In genomic region chr10:58734116-58734515, GRCh38 we compare ENCODE assay signal across 18 cellular contexts.
DNase-seq lines count a peak whose midpoint lies in the region; ATAC-seq, FAIRE-seq and TF ChIP-seq lines count a peak whose summit lies in the region.
"Had no signal": no experiment of that assay in that cellular context is flagged by ENCODE, and none has a peak within 500 bp of the region (broad histone marks: within the 10 kb centered on the region; RNA-seq: fewer than 3 reads in every experiment).

No MANE protein-coding gene starts in this region.

- no peak overlapping the region for H3K9ac ChIP-seq in HepG2 (ENCODE audit: insufficient read depth, low read depth, low read length)
- H3K9ac ChIP-seq in fibroblast of lung (ENCODE audit: insufficient read depth, low read length), result no peak overlapping the region

- H3K4me3 ChIP-seq in HepG2 (replicated peaks in 1 of 3; ENCODE audit: insufficient read depth in 1 of 3, low read depth in 2 of 3, low read length in 3 of 3) (no peak overlapping the region), right lobe of liver (no peak overlapping the region), fibroblast of lung (replicated peaks in 1 of 4; ENCODE audit: control extremely low read depth in 1 of 4, insufficient read depth in 1 of 4, low read depth in 3 of 4, low read length in 4 of 4) (no peak overlapping the region), PC-9 (no peak overlapping the region)

- no peak for TF ChIP-seq CTCF in HepG2 (CRISPR knock-in tag; IDR thresholded peaks at IDR 0.05)
- no peak for TF ChIP-seq CTCF in right lobe of liver (IDR thresholded peaks at IDR 0.05)
- no peak for TF ChIP-seq CTCF in fibroblast of lung (conservative IDR thresholded peaks at IDR 0.05 in 1 of 2, IDR thresholded peaks at IDR 0.05 in 1 of 2; ENCODE audit: low read depth in 1 of 2, low read length in 2 of 2)
- no peak for TF ChIP-seq CTCF in PC-9 (conservative IDR thresholded peaks at IDR 0.05)

- DNase-seq in HepG2 (ENCODE audit: low spot score), result no peak
- DNase-seq in right lobe of liver, result no peak
- DNase-seq in RPMI7951 (ENCODE audit: low read depth), result peak; percentile 55
- DNase-seq in fibroblast of lung (ENCODE audit: low read depth in 2 of 2), result peak in 1 of 2 donors; percentile 82
- no peak for DNase-seq in PC-9
- no peak for DNase-seq in T-helper 1 cell
- DNase-seq in NCI-H2029 treated with DMSO at 0.1 percent for 48 hours (lab: John Stamatoyannopoulos, UW), result no peak
- DNase-seq in amniotic stem cell (lab: John Stamatoyannopoulos, UW), result no peak
- DNase-seq: activated CD8-positive, alpha-beta memory T cell treated with anti-CD3 and anti-CD28 coated beads for 24 hours; amygdala; COR-L47; kidney glomerular epithelial cell; NCI-H187; stimulated activated CD4-positive, alpha-beta T cell treated with anti-CD3 and anti-CD28 coated beads, Interleukin-4, amount 100 ng/mL, for 1 hour; stimulated activated CD8-positive, alpha-beta memory T cell treated with anti-CD3 and anti-CD28 coated beads, Interleukin-4, amount 100 ng/mL, for 48 hours had no signal

- no peak for FAIRE-seq in HepG2 (lab: Jason Lieb, UNC)
- FAIRE-seq: GM18507 had no signal

- H2AFZ ChIP-seq in HepG2 (ENCODE audit: low read length), result no peak overlapping the region
- no peak overlapping the region for H2AFZ ChIP-seq in fibroblast of lung (ENCODE audit: low read length)
- no peak overlapping the region for H2AFZ ChIP-seq in PC-9

- in situ Hi-C loops in HepG2 (cut with HindIII; ENCODE audit: extremely low pct_ligation_motif_present, low pct_unique_long_range_greater_than_20kb), result no loop called here

- no peak for TF ChIP-seq POLR2A in HepG2 (IDR thresholded peaks at IDR 0.05; ENCODE audit: insufficient read depth in 1 of 2, low read depth in 2 of 2, low read length in 2 of 2)
- no peak for TF ChIP-seq POLR2A in right lobe of liver (IDR thresholded peaks at IDR 0.05)

- no peaks in the 10 kb centered on the region for H3F3A ChIP-seq in PC-9 (ENCODE audit: insufficient read depth, low read depth)

- H3K4me1 ChIP-seq in HepG2 (ENCODE audit: insufficient read depth, low read length) (no peaks in the 10 kb centered on the region), right lobe of liver (no peaks in the 10 kb centered on the region), fibroblast of lung (ENCODE audit: control insufficient read depth, extremely low read depth, insufficient read depth, low read length) (peaks cover 5% of the 10 kb centered on the region), PC-9 (replicated peaks; ENCODE audit: insufficient read depth) (no peaks in the 10 kb centered on the region)

- TF ChIP-seq EP300 in HepG2 (IDR thresholded peaks at IDR 0.05; ENCODE audit: low read depth in 2 of 2, low read length in 2 of 2) (no peak), HepG2 (CRISPR knock-in tag; IDR thresholded peaks at IDR 0.05; ENCODE audit: borderline replicate concordance) (no peak)

- no peak overlapping the region for H3K4me2 ChIP-seq in HepG2 (ENCODE audit: low read depth, low read length)
- peak overlapping the region; percentile 29 for H3K4me2 ChIP-seq in fibroblast of lung (ENCODE audit: extremely low read depth, insufficient read depth, low read length)
- H3K4me2 ChIP-seq in PC-9, result no peak overlapping the region

- H3K27ac ChIP-seq in HepG2 (ENCODE audit: extremely low read length, insufficient read depth, low read length), result no peak overlapping the region
- no peak overlapping the region for H3K27ac ChIP-seq in right lobe of liver
- no peak overlapping the region for H3K27ac ChIP-seq in fibroblast of lung (ENCODE audit: insufficient read depth, low read length)
- no peak overlapping the region for H3K27ac ChIP-seq in PC-9
- H3K27ac ChIP-seq: epithelial cell of prostate, thoracic aorta had no signal

- H3K27me3 ChIP-seq in HepG2 (ENCODE audit: control insufficient read depth in 1 of 2, insufficient read depth in 2 of 2, low read length in 2 of 2) (no peaks in the 10 kb centered on the region), right lobe of liver (no peaks in the 10 kb centered on the region), fibroblast of lung (ENCODE audit: control insufficient read depth, insufficient read depth, low read length) (no peaks in the 10 kb centered on the region), PC-9 (ENCODE audit: insufficient read depth, low read depth) (0 out of 2 replicates have a peak, but pooled peaks cover 4% of the 10 kb centered on the region)

- 86% methylated on average over 5 of the region's 5 CpGs for WGBS in HepG2 (ENCODE audit: low lambda C conversion rate)
- WGBS in right lobe of liver (ENCODE audit: insufficient coverage, low coverage, low lambda C conversion rate, missing lambda C conversion rate), result 70% methylated on average over 5 of the region's 5 CpGs

- H4K20me1 ChIP-seq in HepG2 (ENCODE audit: insufficient read depth, low read length), result no peaks in the 10 kb centered on the region
- H4K20me1 ChIP-seq in fibroblast of lung (ENCODE audit: control insufficient read depth, extremely low read depth, insufficient read depth, low read length), result no peaks in the 10 kb centered on the region
- no peaks in the 10 kb centered on the region for H4K20me1 ChIP-seq in PC-9 (ENCODE audit: insufficient read depth)

- intact Hi-C loops in HepG2 (cut with micrococcal nuclease; ENCODE audit: unreplicated experiment), result no loop called here
- intact Hi-C loops in right lobe of liver (cut with DNase I), result no loop called here
- intact Hi-C loops in PC-9 (cut with micrococcal nuclease; ENCODE audit: unreplicated experiment), result no loop called here

- no peaks in the 10 kb centered on the region for H3K36me3 ChIP-seq in HepG2 (replicated peaks in 1 of 2; ENCODE audit: control insufficient read depth in 1 of 2, insufficient read depth in 2 of 2, low read length in 2 of 2)
- H3K36me3 ChIP-seq in right lobe of liver, result no peaks in the 10 kb centered on the region
- no peaks in the 10 kb centered on the region for H3K36me3 ChIP-seq in fibroblast of lung (ENCODE audit: control insufficient read depth, insufficient read depth, low read length)
- H3K36me3 ChIP-seq in PC-9 (ENCODE audit: low read depth), result no peaks in the 10 kb centered on the region
- H3K36me3 ChIP-seq: thoracic aorta had no signal

- H3K79me2 ChIP-seq in HepG2 (ENCODE audit: insufficient read depth, low read length) (no peaks in the 10 kb centered on the region), fibroblast of lung (ENCODE audit: control insufficient read depth, insufficient read depth, low read length) (no peaks in the 10 kb centered on the region), PC-9 (ENCODE audit: low read depth) (no peaks in the 10 kb centered on the region)

- CTCF ChIA-PET in HepG2 (lab: Yijun Ruan, JAX; ENCODE audit: low intra/inter-chr PET ratio, low total read pairs), result no interaction called here
- CTCF ChIA-PET in PC-9 (lab: Charles Lee), result no interaction called here

- H3K9me2 ChIP-seq in PC-9 (ENCODE audit: insufficient read depth), result 0 out of 2 replicates have a peak, but pooled peaks cover 7% of the 10 kb centered on the region

- no TSS peak for BruUV-seq in HepG2 (replicated peaks; lab: Mats Ljungman, UMichigan)
- no TSS peak for BruUV-seq in PC-9 (replicated peaks; lab: Mats Ljungman, UMichigan)

- no peak for ATAC-seq in HepG2
- ATAC-seq in right lobe of liver, result no peak

- POLR2A ChIA-PET in HepG2 (lab: Yijun Ruan, JAX) (no interaction called here), PC-9 (lab: Charles Lee; ENCODE audit: unreplicated experiment) (no interaction called here)

- peaks cover 16% of the 10 kb centered on the region; the same call in 1 of the 2 replicates for H3K9me3 ChIP-seq in HepG2 (ENCODE audit: low read length)
- H3K9me3 ChIP-seq in right lobe of liver, result no peaks in the 10 kb centered on the region
- H3K9me3 ChIP-seq in fibroblast of lung (ENCODE audit: control insufficient read depth, insufficient read depth, low read depth, low read length), result no peaks in the 10 kb centered on the region
- no peaks in the 10 kb centered on the region; the same call in 1 of the 2 replicates for H3K9me3 ChIP-seq in PC-9 (ENCODE audit: insufficient read depth, low read depth)

- TF ChIP-seq RAD21 in HepG2 (CRISPR knock-in tag; IDR thresholded peaks at IDR 0.05), result no peak

TF ChIP-seq in HepG2, 621 proteins besides CTCF, POLR2A, EP300 and RAD21:
- TF ChIP-seq MAFK (conservative IDR thresholded peaks at IDR 0.05 in 1 of 2, IDR thresholded peaks at IDR 0.05 in 1 of 2; ENCODE audit: low read length in 2 of 2), result peak in 1 of 2 experiments; percentile 76; a peak in 3 of 4 replicates
- no peak for TF ChIP-seq ZNF451 (CRISPR knock-in tag; IDR thresholded peaks at IDR 0.05)
- TF ChIP-seq MAFF (IDR thresholded peaks at IDR 0.05; ENCODE audit: low read depth, low read length), result peak; percentile 54; the same call in 1 of the 2 replicates
